In the genomic region with DNA sequence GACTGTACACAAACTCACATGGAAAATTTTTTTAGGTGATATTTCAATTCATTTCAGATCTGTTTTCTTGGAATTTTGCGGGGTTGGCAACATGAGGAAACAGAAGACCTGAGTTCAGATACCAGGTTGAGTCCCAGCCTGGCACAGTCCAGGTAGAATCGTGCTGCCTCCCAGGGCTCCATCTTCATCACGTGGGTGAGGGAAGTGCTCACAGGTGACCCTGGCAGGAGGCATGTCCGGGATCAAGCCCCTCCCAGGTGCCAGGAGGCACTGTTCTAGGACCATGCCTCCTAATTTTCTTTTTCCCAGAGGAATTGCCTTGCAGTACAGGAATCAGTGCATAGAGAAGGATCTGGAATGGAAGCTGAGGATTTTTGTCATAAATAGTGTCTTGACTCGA, we compare ENCODE assay signal across 23 cellular contexts.
A peak's percentile ranks its signal among the peaks of the same experiment; 100 is the strongest.
DNase-seq lines count a peak whose midpoint lies in the region; ATAC-seq and TF ChIP-seq lines count a peak whose summit lies in the region.
"Had no signal": no experiment of that assay in that cellular context is flagged by ENCODE, and none has a peak within 500 bp of the region (broad histone marks: within the 10 kb centered on the region; RNA-seq: fewer than 3 reads in every experiment).

No MANE protein-coding gene starts in this region.

- H3K9ac ChIP-seq in HCT116 (ENCODE audit: low read length) (no peak overlapping the region), endodermal cell (ENCODE audit: extremely low read depth, low read length, poor library complexity, severe bottlenecking) (no peak overlapping the region)
- H3K9ac ChIP-seq: GM23248 had no signal

- H3K4me3 ChIP-seq in HCT116 (replicated peaks in 1 of 2; ENCODE audit: low read depth in 1 of 2, low read length in 2 of 2) = no peak overlapping the region
- no peak overlapping the region for H3K4me3 ChIP-seq in endodermal cell (ENCODE audit: low read length)
- no peak overlapping the region for H3K4me3 ChIP-seq in spleen
- H3K4me3 ChIP-seq: GM23248, MG63, PC-9, SJSA1 had no signal

- POLR2A ChIA-PET in HCT116 (lab: Charles Lee) = no interaction called here

- no peak overlapping the region for H3K27ac Mint-ChIP-seq in endodermal cell
- H3K27ac Mint-ChIP-seq: CD8-positive, alpha-beta T cell had no signal

- TF ChIP-seq CTCF in C4-2B (conservative IDR thresholded peaks at IDR 0.05) (no peak), HCT116 (IDR thresholded peaks at IDR 0.05 in 2 of 3, conservative IDR thresholded peaks at IDR 0.05 in 1 of 3; ENCODE audit: borderline replicate concordance in 1 of 3, insufficient read depth in 1 of 3, low read depth in 2 of 3, low read length in 2 of 3) (no peak), endodermal cell (conservative IDR thresholded peaks at IDR 0.05) (no peak), spleen (IDR thresholded peaks at IDR 0.05 in 8 of 11, conservative IDR thresholded peaks at IDR 0.05 in 3 of 11) (no peak)

- H3K27me3 ChIP-seq in HCT116 (ENCODE audit: insufficient read depth, low read length) = peaks cover 40% of the 10 kb centered on the region
- H3K27me3 ChIP-seq in endodermal cell (ENCODE audit: control insufficient read depth, insufficient read depth, low read length, poor library complexity, severe bottlenecking) = no peaks in the 10 kb centered on the region
- peaks cover 0 to 5% (median 0%) of the 10 kb centered on the region in 7 donors for H3K27me3 ChIP-seq in spleen (replicated peaks in 1 of 7)
- H3K27me3 ChIP-seq: SJSA1 had no signal

- H3K36me3 Mint-ChIP-seq in endodermal cell (ENCODE audit: low read depth) = no peaks in the 10 kb centered on the region
- H3K36me3 Mint-ChIP-seq: CD8-positive, alpha-beta T cell had no signal

- peaks cover 16% of the 10 kb centered on the region for H3K27me3 Mint-ChIP-seq in endodermal cell (ENCODE audit: insufficient read depth)

- no peak for TF ChIP-seq POLR2A in HCT116 (IDR thresholded peaks at IDR 0.05; ENCODE audit: borderline replicate concordance, extremely low read depth, insufficient read depth, insufficient read length)
- TF ChIP-seq POLR2A in spleen (IDR thresholded peaks at IDR 0.05) = no peak
- no peak for TF ChIP-seq POLR2A in GM18505 (IDR thresholded peaks at IDR 0.05; ENCODE audit: borderline replicate concordance, extremely low read depth, insufficient read depth, insufficient read length)

- no peaks in the 10 kb centered on the region for H3K36me3 ChIP-seq in HCT116 (ENCODE audit: control insufficient read depth in 1 of 2, insufficient read depth in 2 of 2, low read length in 2 of 2)
- no peaks in the 10 kb centered on the region for H3K36me3 ChIP-seq in endodermal cell (ENCODE audit: control insufficient read depth, insufficient read depth, low read length)
- H3K36me3 ChIP-seq in spleen = no peaks in the 10 kb centered on the region
- H3K36me3 ChIP-seq: MG63, SJSA1 had no signal

- no peaks in the 10 kb centered on the region for H3K9me3 ChIP-seq in HCT116 (ENCODE audit: control insufficient read depth in 1 of 2, insufficient read depth in 1 of 2, low read depth in 1 of 2, low read length in 2 of 2)
- H3K9me3 ChIP-seq in endodermal cell (ENCODE audit: control insufficient read depth, low read length) = no peaks in the 10 kb centered on the region
- H3K9me3 ChIP-seq in spleen = peaks cover 0 to under 1% (median 0%) of the 10 kb centered on the region in 8 donors
- H3K9me3 ChIP-seq: Caco-2, MG63 had no signal

- DNase-seq in HCT116 (ENCODE audit: low read depth, low spot score) (no peak), endodermal cell (peak; percentile 36), spleen (peak; percentile 58), iPS-NIHi7 (ENCODE audit: extremely low spot score) (no peak)
- no peak for DNase-seq in stimulated activated CD4-positive, alpha-beta T cell treated with anti-CD3 and anti-CD28 coated beads, Interleukin-1b, Interleukin-23, amount 100 ng/mL, for 48 hours
- DNase-seq: C1 segment of cervical spinal cord, Caco-2, GF-D8, GM23248, H7, KBM-7, MG63, NCI-H1105 treated with DMSO at 0.1 percent for 48 hours, NCI-H146, NCI-H1930, NCI-H2227 treated with DMSO at 0.1 percent for 48 hours, NCI-H526 treated with DMSO at 0.1 percent for 48 hours, PC-9, Right ventricle myocardium superior had no signal

- CTCF ChIA-PET in HCT116 (lab: Charles Lee) = no interaction called here

- H4K20me1 ChIP-seq in HCT116 (ENCODE audit: insufficient read depth) = no peaks in the 10 kb centered on the region

- ATAC-seq in HCT116 = 0 out of 2 replicates have a peak, but pooled peaks have one; percentile 44
- ATAC-seq in GM18505 (IDR thresholded peaks at IDR 0.05; ENCODE audit: unreplicated experiment) = no peak
- ATAC-seq: CD8-positive, alpha-beta T cell had no signal

- H3K9me2 ChIP-seq in HCT116 (ENCODE audit: insufficient read depth) = no peaks in the 10 kb centered on the region

- peaks cover 2% of the 10 kb centered on the region for H3K4me1 Mint-ChIP-seq in endodermal cell

- RAD21 ChIA-PET in HCT116 (lab: Charles Lee; ENCODE audit: low non-redundant PET in 1 of 2, low total read pairs in 2 of 2, uncharacterized antibody in 2 of 2, unreplicated experiment in 2 of 2) = no interaction called here

- H3K4me3 Mint-ChIP-seq in endodermal cell = no peak overlapping the region
- H3K4me3 Mint-ChIP-seq: CD8-positive, alpha-beta T cell had no signal

- H3K27ac ChIP-seq in C4-2B = peak overlapping the region; percentile 51
- H3K27ac ChIP-seq in HCT116 (ENCODE audit: low read depth, low read length) = no peak overlapping the region
- H3K27ac ChIP-seq in endodermal cell (ENCODE audit: low read depth, low read length) = no peak overlapping the region
- no peak overlapping the region for H3K27ac ChIP-seq in spleen
- H3K27ac ChIP-seq: GM23248, PC-9, SJSA1 had no signal

- no peak overlapping the region for H2AFZ ChIP-seq in HCT116 (ENCODE audit: low read depth, low read length, poor library complexity, severe bottlenecking)
- H2AFZ ChIP-seq: GM23248, PC-9 had no signal

- peaks cover 3% of the 10 kb centered on the region for H3K9me3 Mint-ChIP-seq in endodermal cell

- no TSS peak for BruUV-seq in HCT116 (replicated peaks; lab: Mats Ljungman, UMichigan)

- no peaks in the 10 kb centered on the region for H3K79me2 ChIP-seq in HCT116 (ENCODE audit: insufficient read depth, low read length)

- WGBS in endodermal cell (ENCODE audit: insufficient coverage in 1 of 2, insufficient read length in 1 of 2), 2 experiments = 93 to 95% methylated on average over 5 of the region's 5 CpGs
- WGBS in spleen, 5 donors = 68 to 79% (median 75%) methylated on average over 5 of the region's 5 CpGs

- H3K4me2 ChIP-seq in HCT116 (ENCODE audit: low read length) = no peak overlapping the region
- H3K4me2 ChIP-seq: PC-9 had no signal

- no peak for TF ChIP-seq RAD21 in HCT116 (IDR thresholded peaks at IDR 0.05; ENCODE audit: low read depth)

- H3K4me1 ChIP-seq in HCT116 (ENCODE audit: control insufficient read depth in 1 of 2, insufficient read depth in 2 of 2, low read length in 2 of 2) = no peaks in the 10 kb centered on the region
- no peaks in the 10 kb centered on the region for H3K4me1 ChIP-seq in endodermal cell (ENCODE audit: control insufficient read depth, insufficient read depth, low read length)
- no peaks in the 10 kb centered on the region for H3K4me1 ChIP-seq in spleen
- H3K4me1 ChIP-seq: Caco-2, SJSA1 had no signal

- intact Hi-C loops in HCT116 (cut with micrococcal nuclease) (no loop called here), spleen (cut with DNase I; ENCODE audit: low total_unique reads) (no loop called here)

TF ChIP-seq in HCT116, 20 proteins besides CTCF, POLR2A, EP300 and RAD21:
- TF ChIP-seq YY1 (IDR thresholded peaks at IDR 0.05; ENCODE audit: extremely low read depth, insufficient replicate concordance, low read depth, low read length) (no peak), FOSL1 (IDR thresholded peaks at IDR 0.05; ENCODE audit: low read depth) (no peak), EZH2 (IDR thresholded peaks at IDR 0.05) (no peak), SRF (IDR thresholded peaks at IDR 0.05; ENCODE audit: low read depth) (no peak), SIN3A (IDR thresholded peaks at IDR 0.05; ENCODE audit: low read depth) (no peak), POLR2AphosphoS5 (IDR thresholded peaks at IDR 0.05; ENCODE audit: low read depth, low read length) (no peak), SP1 (IDR thresholded peaks at IDR 0.05; ENCODE audit: low read depth) (no peak), EGR1 (IDR thresholded peaks at IDR 0.05; ENCODE audit: low read depth) (no peak), CEBPB (IDR thresholded peaks at IDR 0.05; ENCODE audit: low read depth) (no peak), JUND (IDR thresholded peaks at IDR 0.05) (no peak), EZH2phosphoT487 (IDR thresholded peaks at IDR 0.05; ENCODE audit: borderline replicate concordance) (no peak)
- TF ChIP-seq, protein P1, sequence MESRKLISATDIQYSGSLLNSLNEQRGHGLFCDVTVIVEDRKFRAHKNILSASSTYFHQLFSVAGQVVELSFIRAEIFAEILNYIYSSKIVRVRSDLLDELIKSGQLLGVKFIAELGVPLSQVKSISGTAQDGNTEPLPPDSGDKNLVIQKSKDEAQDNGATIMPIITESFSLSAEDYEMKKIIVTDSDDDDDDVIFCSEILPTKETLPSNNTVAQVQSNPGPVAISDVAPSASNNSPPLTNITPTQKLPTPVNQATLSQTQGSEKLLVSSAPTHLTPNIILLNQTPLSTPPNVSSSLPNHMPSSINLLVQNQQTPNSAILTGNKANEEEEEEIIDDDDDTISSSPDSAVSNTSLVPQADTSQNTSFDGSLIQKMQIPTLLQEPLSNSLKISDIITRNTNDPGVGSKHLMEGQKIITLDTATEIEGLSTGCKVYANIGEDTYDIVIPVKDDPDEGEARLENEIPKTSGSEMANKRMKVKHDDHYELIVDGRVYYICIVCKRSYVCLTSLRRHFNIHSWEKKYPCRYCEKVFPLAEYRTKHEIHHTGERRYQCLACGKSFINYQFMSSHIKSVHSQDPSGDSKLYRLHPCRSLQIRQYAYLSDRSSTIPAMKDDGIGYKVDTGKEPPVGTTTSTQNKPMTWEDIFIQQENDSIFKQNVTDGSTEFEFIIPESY (IDR thresholded peaks at IDR 0.05; ENCODE audit: extremely low read depth, insufficient replicate concordance, low read length) = no peak
- TF ChIP-seq, protein P2, sequence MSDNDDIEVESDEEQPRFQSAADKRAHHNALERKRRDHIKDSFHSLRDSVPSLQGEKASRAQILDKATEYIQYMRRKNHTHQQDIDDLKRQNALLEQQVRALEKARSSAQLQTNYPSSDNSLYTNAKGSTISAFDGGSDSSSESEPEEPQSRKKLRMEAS (IDR thresholded peaks at IDR 0.05) = no peak

Comparison
In these comparisons a context has a peak if more than half of its experiments do, and no peak if none do; other contexts are left out.
1. DNase-seq: peak in endodermal cell (single experiment) and spleen (single experiment); none in HCT116 (single experiment), stimulated activated CD4-positive, alpha-beta T cell treated with anti-CD3 and anti-CD28 coated beads, Interleukin-1b, Interleukin-23, amount 100 ng/mL, for 48 hours (single experiment) and iPS-NIHi7 (single experiment).